Comparison of ENCODE assay signal across 21 cellular contexts in genomic region chr5:173139631-173140030, GRCh38. TPM values are rescaled to one million over a fixed set of nuclear protein-coding genes. Genes with fewer than 3 reads are reported as not detected.
A peak's percentile ranks its signal among the peaks of the same experiment; 100 is the strongest.
DNase-seq lines count a peak whose midpoint lies in the region; ATAC-seq and TF ChIP-seq lines count a peak whose summit lies in the region.
"Had no signal": no experiment of that assay in that cellular context is flagged by ENCODE, and none has a peak within 500 bp of the region (broad histone marks: within the 10 kb centered on the region; RNA-seq: fewer than 3 reads in every experiment).

No MANE protein-coding gene starts in this region.

- H3K27ac ChIP-seq in liver (ENCODE audit: low read depth in 1 of 2, low read length in 2 of 2) = no peak overlapping the region
- no peak overlapping the region for H3K27ac ChIP-seq in CD8-positive, alpha-beta memory T cell (ENCODE audit: low read depth, low read length)
- H3K27ac ChIP-seq: GM23248 had no signal

- H3K36me3 ChIP-seq in liver (ENCODE audit: control insufficient read depth in 4 of 4, insufficient read depth in 3 of 4, low read depth in 1 of 4, low read length in 3 of 4) = peaks cover 0 to 3% (median 0%) of the 10 kb centered on the region in 4 donors
- H3K36me3 ChIP-seq in CD8-positive, alpha-beta memory T cell (ENCODE audit: insufficient read depth, low read length) = peaks cover 4% of the 10 kb centered on the region

- H3K4me1 ChIP-seq in liver (ENCODE audit: control insufficient read depth in 4 of 4, insufficient read depth in 4 of 4, low read length in 3 of 4) = peaks cover 0 to 3% (median 1%) of the 10 kb centered on the region in 4 donors
- no peaks in the 10 kb centered on the region for H3K4me1 ChIP-seq in CD8-positive, alpha-beta memory T cell (ENCODE audit: insufficient read depth, low read length)

- H3K27me3 ChIP-seq in liver (ENCODE audit: control insufficient read depth in 4 of 4, insufficient read depth in 4 of 4, low read length in 3 of 4) = no peaks in the 10 kb centered on the region
- no peaks in the 10 kb centered on the region for H3K27me3 ChIP-seq in CD8-positive, alpha-beta memory T cell (ENCODE audit: insufficient read depth, low read length, poor library complexity, severe bottlenecking)

- CTCF ChIA-PET in CD8-positive, alpha-beta memory T cell (lab: Charles Lee) = interaction anchor here (1.3 to 1.9 kb wide), 2 partner anchors 82 to 156 kb away, joined by 3 to 9 read pairs; partner anchors contain the start of gene ATP6V0E1

- no peaks in the 10 kb centered on the region for H3K9me3 Mint-ChIP-seq in stimulated activated effector memory CD8-positive, alpha-beta T cell treated with anti-CD3 and anti-CD28 coated beads, Interleukin-12 subunit alpha, Interleukin-12 subunit beta, amount 100 ng/mL, for 72 hours
- H3K9me3 Mint-ChIP-seq in CD8-positive, alpha-beta memory T cell = no peaks in the 10 kb centered on the region

- peak in 1 of 2 donors; percentile 36 for TF ChIP-seq RAD21 in liver (IDR thresholded peaks at IDR 0.05)

- H3K9me3 ChIP-seq in T-helper 17 cell (ENCODE audit: control insufficient read depth, low read length, poor library complexity, severe bottlenecking) (no peaks in the 10 kb centered on the region), liver (ENCODE audit: control insufficient read depth in 4 of 4, low read length in 3 of 4) (no peaks in the 10 kb centered on the region)
- no peaks in the 10 kb centered on the region for H3K9me3 ChIP-seq in CD8-positive, alpha-beta memory T cell (ENCODE audit: low read length)

- H3K4me3 Mint-ChIP-seq in T-helper 17 cell = no peak overlapping the region
- no peak overlapping the region for H3K4me3 Mint-ChIP-seq in stimulated activated effector memory CD8-positive, alpha-beta T cell treated with anti-CD3 and anti-CD28 coated beads, Interleukin-12 subunit alpha, Interleukin-12 subunit beta, amount 100 ng/mL, for 72 hours
- no peak overlapping the region for H3K4me3 Mint-ChIP-seq in CD8-positive, alpha-beta memory T cell

- H3K4me1 Mint-ChIP-seq in T-helper 17 cell = peaks cover 9% of the 10 kb centered on the region
- H3K4me1 Mint-ChIP-seq in stimulated activated effector memory CD8-positive, alpha-beta T cell treated with anti-CD3 and anti-CD28 coated beads, Interleukin-12 subunit alpha, Interleukin-12 subunit beta, amount 100 ng/mL, for 72 hours = peaks cover 5% of the 10 kb centered on the region
- peaks cover 3 to 6% (median 5%) of the 10 kb centered on the region in 3 donors for H3K4me1 Mint-ChIP-seq in CD8-positive, alpha-beta memory T cell

- peak overlapping the region; percentile 78 for H3K27ac Mint-ChIP-seq in T-helper 17 cell
- H3K27ac Mint-ChIP-seq in stimulated activated effector memory CD8-positive, alpha-beta T cell treated with anti-CD3 and anti-CD28 coated beads, Interleukin-12 subunit alpha, Interleukin-12 subunit beta, amount 100 ng/mL, for 72 hours = peak overlapping the region; percentile 7
- H3K27ac Mint-ChIP-seq in CD8-positive, alpha-beta memory T cell = peak overlapping the region in 3 of 8 donors; percentile 11 to 89 (median 80)

- 45% methylated on average over 1 of the region's 1 CpG for WGBS in liver

- no peak overlapping the region for H3K9ac ChIP-seq in liver (ENCODE audit: low read depth in 1 of 2, low read length in 2 of 2)
- H3K9ac ChIP-seq: GM23248 had no signal

- POLR2A ChIA-PET in CD8-positive, alpha-beta memory T cell (lab: Charles Lee) = interaction anchor here (1.1 kb wide), 1 partner anchor 156 kb away, joined by 3 read pairs; the partner anchor contains the start of gene ATP6V0E1

- H3K27me3 Mint-ChIP-seq in T-helper 17 cell = no peaks in the 10 kb centered on the region
- peaks cover 0 to 3% of the 10 kb centered on the region in 2 donors for H3K27me3 Mint-ChIP-seq in CD8-positive, alpha-beta memory T cell

- no peak overlapping the region for H3K4me3 ChIP-seq in liver (ENCODE audit: low read depth in 1 of 3, low read length in 3 of 3)
- H3K4me3 ChIP-seq in CD8-positive, alpha-beta memory T cell (ENCODE audit: low read length) = no peak overlapping the region
- H3K4me3 ChIP-seq: GM12878, GM23248 had no signal

- H3K36me3 Mint-ChIP-seq in T-helper 17 cell (ENCODE audit: low read depth) = peaks cover under 1% of the 10 kb centered on the region
- peaks cover 25% of the 10 kb centered on the region for H3K36me3 Mint-ChIP-seq in stimulated activated effector memory CD8-positive, alpha-beta T cell treated with anti-CD3 and anti-CD28 coated beads, Interleukin-12 subunit alpha, Interleukin-12 subunit beta, amount 100 ng/mL, for 72 hours
- peaks cover 0 to 39% (median 5%) of the 10 kb centered on the region in 3 donors for H3K36me3 Mint-ChIP-seq in CD8-positive, alpha-beta memory T cell

- ATAC-seq in T-helper 17 cell (no peak), HG02623 (IDR thresholded peaks at IDR 0.05; ENCODE audit: unreplicated experiment) (no peak)
- no peak for ATAC-seq in stimulated activated effector memory CD8-positive, alpha-beta T cell treated with anti-CD3 and anti-CD28 coated beads, Interleukin-12 subunit alpha, Interleukin-12 subunit beta, amount 100 ng/mL, for 72 hours
- ATAC-seq: GM12878, PC-3, SK-N-SH treated with all-trans-retinoic acid at 6 μM for 48 hours had no signal

- DNase-seq in ELF-1 (ENCODE audit: low read depth, low spot score) (peak; percentile 8), T-helper 17 cell (no peak), activated gamma-delta T cell treated with Interleukin-2 at 50 U/mL for 16 hours (no peak), SHP77 (lab: John Stamatoyannopoulos, UW) (no peak)
- no peak for DNase-seq in stimulated activated effector memory CD8-positive, alpha-beta T cell treated with anti-CD3 and anti-CD28 coated beads, Interleukin-12 subunit alpha, Interleukin-12 subunit beta, amount 100 ng/mL, for 72 hours (ENCODE audit: low spot score in 2 of 2)
- DNase-seq in CD8-positive, alpha-beta memory T cell = no peak
- DNase-seq: C1 segment of cervical spinal cord, DMS 273 treated with DMSO at 0.1 percent for 48 hours, GM23248, KG1, MV-4-11, NCI-H187, NCI-H2227 treated with DMSO at 0.1 percent for 48 hours, NCI-H524 treated with DMSO at 0.1 percent for 48 hours, PC-3, RPMI8226, SIG-M5 had no signal

- TF ChIP-seq CTCF in liver (IDR thresholded peaks at IDR 0.05; ENCODE audit: low read depth, low read length, missing input control) = no peak

TF ChIP-seq in liver, 16 proteins besides CTCF, POLR2A, EP300 and RAD21:
- TF ChIP-seq ZBTB33 (IDR thresholded peaks at IDR 0.05) (no peak), HNF4G (IDR thresholded peaks at IDR 0.05) (no peak), YY1 (IDR thresholded peaks at IDR 0.05) (peak; percentile 25), FOXA1 (IDR thresholded peaks at IDR 0.05) (no peak), HNF4A (conservative IDR thresholded peaks at IDR 0.05) (peak; percentile 21 to 30)

RNA-seq across cellular contexts. Expression of gene BNIP1, which starts 4.7 kb away (rescaled TPM):
- 10 to 100 TPM; 27.0 to 30.4 TPM for total RNA-seq in T-helper 17 cell
- total RNA-seq in liver = 1 to 10 TPM; 5.4 to 6.9 TPM
- 1 to 10 TPM; 4.8 to 5.2 TPM for polyA plus RNA-seq in liver
- total RNA-seq in CD8-positive, alpha-beta memory T cell = 10 to 100 TPM; 25.5 to 26.5 TPM
- polyA plus RNA-seq in CD8-positive, alpha-beta memory T cell = 16.8 TPM
